In the genomic region with DNA sequence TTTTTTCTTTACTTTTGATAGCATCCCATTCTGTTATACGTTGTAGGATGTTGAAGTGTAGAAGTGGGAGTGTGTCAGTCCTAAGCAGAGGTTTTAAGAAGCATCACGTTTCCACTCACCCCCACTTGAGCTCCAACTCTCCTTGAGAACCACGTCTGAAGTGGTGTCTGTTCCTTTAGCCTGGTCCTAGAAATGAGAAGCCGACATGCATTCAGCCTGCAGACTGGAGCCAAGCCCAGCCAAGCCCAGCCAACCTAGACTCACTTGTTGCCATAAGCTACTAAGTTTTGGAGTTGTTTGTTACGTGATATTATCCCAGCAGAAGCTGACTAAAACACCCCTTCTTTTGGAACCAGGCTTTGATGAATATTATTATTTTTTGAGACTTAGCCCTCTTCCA, we compare ENCODE assay signal across 23 cellular contexts.
"Had no signal": no experiment of that assay in that cellular context is flagged by ENCODE, and none has a peak within 500 bp of the region (broad histone marks: within the 10 kb centered on the region; RNA-seq: fewer than 3 reads in every experiment).

No MANE protein-coding gene starts in this region.

- H3K27ac ChIP-seq: body of pancreas, esophagus squamous epithelium, left lung, transverse colon, vagina had no signal

- H3K4me3 ChIP-seq: body of pancreas, esophagus squamous epithelium, left lung, mucosa of descending colon, transverse colon, vagina had no signal

- DNase-seq: activated CD4-positive, alpha-beta memory T cell treated with anti-CD3 and anti-CD28 coated beads for 36 hours; activated CD8-positive, alpha-beta memory T cell treated with anti-CD3 and anti-CD28 coated beads, Interleukin-2, amount 10 ng/mL, durations not matched to agents 7 days and 5 days; activated naive CD4-positive, alpha-beta T cell treated with anti-CD3 and anti-CD28 coated beads, Interleukin-2, amount 50 U/mL, for 16 hours; activated T-cell treated with anti-CD3 and anti-CD28 coated beads, Interleukin-2, amount 50 U/mL, for 1 hour; amniotic stem cell; body of pancreas; caudate nucleus; cortex of kidney; effector CD4-positive, alpha-beta T cell; esophagus squamous epithelium; hypothalamus; kidney; left lung; mammary epithelial cell; mucosa of descending colon; stimulated activated CD4-positive, alpha-beta T cell treated with anti-CD3 and anti-CD28 coated beads, Interleukin-12 subunit alpha, Interleukin-12 subunit beta, amount 100 ng/mL, for 4 hours; stimulated activated CD4-positive, alpha-beta T cell treated with anti-CD3 and anti-CD28 coated beads, Interleukin-2, amount 100 ng/mL, for 24 hours; stimulated activated naive CD4-positive, alpha-beta T cell; substantia nigra; transverse colon had no signal

- ATAC-seq: activated CD8-positive, alpha-beta memory T cell treated with anti-CD3 and anti-CD28 coated beads, Interleukin-2, amount 10 ng/mL, durations not matched to agents 7 days and 5 days; body of pancreas; left lung; mucosa of descending colon; natural killer cell treated with Interleukin-12 subunit alpha and Interleukin-12 subunit beta and Interleukin-15 and Interleukin-18, amount 100 ng/mL, for 72 hours had no signal

- H3K27me3 ChIP-seq: body of pancreas, esophagus squamous epithelium, left lung, transverse colon, vagina had no signal

- H3K36me3 ChIP-seq: esophagus squamous epithelium, left lung, transverse colon, vagina had no signal

- H3K27ac Mint-ChIP-seq: activated CD4-positive, alpha-beta memory T cell treated with anti-CD3 and anti-CD28 coated beads for 36 hours; activated CD8-positive, alpha-beta memory T cell treated with anti-CD3 and anti-CD28 coated beads, Interleukin-2, amount 10 ng/mL, durations not matched to agents 7 days and 5 days; activated T-helper 2 cell treated with anti-CD3 and anti-CD28 coated beads, Interferon-gamma antibody, Interleukin-2, Interleukin-4, amounts not matched to agents 10 μg/mL and 5 μg/mL and 100 μg/mL, durations not matched to agents 14 hours and 24 hours and 36 hours; natural killer cell treated with Interleukin-12 subunit alpha and Interleukin-12 subunit beta and Interleukin-15 and Interleukin-18, amount 100 ng/mL, for 72 hours had no signal

- H3K9me3 ChIP-seq: body of pancreas, esophagus squamous epithelium, left lung, mucosa of descending colon, transverse colon, vagina had no signal

- H3K27me3 Mint-ChIP-seq: activated CD4-positive, alpha-beta memory T cell treated with anti-CD3 and anti-CD28 coated beads for 36 hours had no signal

- H3K4me3 Mint-ChIP-seq: activated CD4-positive, alpha-beta memory T cell treated with anti-CD3 and anti-CD28 coated beads for 36 hours; activated CD8-positive, alpha-beta memory T cell treated with anti-CD3 and anti-CD28 coated beads, Interleukin-2, amount 10 ng/mL, durations not matched to agents 7 days and 5 days; natural killer cell treated with Interleukin-12 subunit alpha and Interleukin-12 subunit beta and Interleukin-15 and Interleukin-18, amount 100 ng/mL, for 72 hours had no signal

- H3K9me3 Mint-ChIP-seq: activated CD4-positive, alpha-beta memory T cell treated with anti-CD3 and anti-CD28 coated beads for 36 hours; activated T-helper 2 cell treated with anti-CD3 and anti-CD28 coated beads, Interferon-gamma antibody, Interleukin-2, Interleukin-4, amounts not matched to agents 10 μg/mL and 5 μg/mL and 100 μg/mL, durations not matched to agents 14 hours and 24 hours and 36 hours; natural killer cell treated with Interleukin-12 subunit alpha and Interleukin-12 subunit beta and Interleukin-15 and Interleukin-18, amount 100 ng/mL, for 72 hours had no signal
